Comparison of ENCODE assay signal across 2 cellular contexts in the genomic region with DNA sequence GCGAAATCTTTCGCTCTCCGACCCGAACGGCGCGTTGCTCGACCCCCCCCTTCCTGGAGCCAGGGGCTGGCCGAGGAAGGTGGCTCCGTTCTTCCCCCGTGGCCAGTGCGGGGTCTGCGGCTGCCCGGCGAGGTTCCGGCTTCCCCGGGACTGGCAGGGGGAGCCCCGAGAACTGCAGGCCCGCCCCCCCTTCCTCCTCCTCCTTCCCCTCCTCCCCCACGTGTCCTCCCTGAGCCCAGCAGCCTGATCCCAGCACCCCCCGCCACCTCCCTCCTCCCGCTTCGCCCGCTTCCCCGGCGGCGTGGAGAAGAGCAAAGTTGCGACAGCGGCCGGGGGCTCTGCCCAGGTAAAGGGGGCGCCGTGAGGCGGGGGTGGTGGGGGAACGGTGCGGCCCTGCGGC.
TF ChIP-seq lines count a peak whose summit lies in the region.

No MANE protein-coding gene starts in this region.

TF ChIP-seq in A549, 52 proteins besides CTCF, POLR2A, EP300 and RAD21 (continued from another document):
- TF ChIP-seq, protein P1, sequence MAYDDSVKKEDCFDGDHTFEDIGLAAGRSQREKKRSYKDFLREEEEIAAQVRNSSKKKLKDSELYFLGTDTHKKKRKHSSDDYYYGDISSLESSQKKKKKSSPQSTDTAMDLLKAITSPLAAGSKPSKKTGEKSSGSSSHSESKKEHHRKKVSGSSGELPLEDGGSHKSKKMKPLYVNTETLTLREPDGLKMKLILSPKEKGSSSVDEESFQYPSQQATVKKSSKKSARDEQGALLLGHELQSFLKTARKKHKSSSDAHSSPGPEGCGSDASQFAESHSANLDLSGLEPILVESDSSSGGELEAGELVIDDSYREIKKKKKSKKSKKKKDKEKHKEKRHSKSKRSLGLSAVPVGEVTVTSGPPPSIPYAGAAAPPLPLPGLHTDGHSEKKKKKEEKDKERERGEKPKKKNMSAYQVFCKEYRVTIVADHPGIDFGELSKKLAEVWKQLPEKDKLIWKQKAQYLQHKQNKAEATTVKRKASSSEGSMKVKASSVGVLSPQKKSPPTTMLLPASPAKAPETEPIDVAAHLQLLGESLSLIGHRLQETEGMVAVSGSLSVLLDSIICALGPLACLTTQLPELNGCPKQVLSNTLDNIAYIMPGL (CRISPR knock-in tag; IDR thresholded peaks at IDR 0.05; ENCODE audit: borderline replicate concordance) = no peak
- TF ChIP-seq JUNB (IDR thresholded peaks at IDR 0.05) (no peak), TP53 (CRISPR knock-in tag; IDR thresholded peaks at IDR 0.05) (no peak), HOXB5 (CRISPR knock-in tag; IDR thresholded peaks at IDR 0.05) (no peak), HOXB13 (CRISPR knock-in tag; IDR thresholded peaks at IDR 0.05; ENCODE audit: low read depth) (no peak), ZSCAN20 (CRISPR knock-in tag; IDR thresholded peaks at IDR 0.05) (no peak), JUN (IDR thresholded peaks at IDR 0.05) (no peak)
- TF ChIP-seq, protein P2, sequence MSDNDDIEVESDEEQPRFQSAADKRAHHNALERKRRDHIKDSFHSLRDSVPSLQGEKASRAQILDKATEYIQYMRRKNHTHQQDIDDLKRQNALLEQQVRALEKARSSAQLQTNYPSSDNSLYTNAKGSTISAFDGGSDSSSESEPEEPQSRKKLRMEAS (IDR thresholded peaks at IDR 0.05) = no peak

TF ChIP-seq in HCT116, 20 proteins besides CTCF, POLR2A, EP300 and RAD21 (continued from another document):
- TF ChIP-seq, protein P3, sequence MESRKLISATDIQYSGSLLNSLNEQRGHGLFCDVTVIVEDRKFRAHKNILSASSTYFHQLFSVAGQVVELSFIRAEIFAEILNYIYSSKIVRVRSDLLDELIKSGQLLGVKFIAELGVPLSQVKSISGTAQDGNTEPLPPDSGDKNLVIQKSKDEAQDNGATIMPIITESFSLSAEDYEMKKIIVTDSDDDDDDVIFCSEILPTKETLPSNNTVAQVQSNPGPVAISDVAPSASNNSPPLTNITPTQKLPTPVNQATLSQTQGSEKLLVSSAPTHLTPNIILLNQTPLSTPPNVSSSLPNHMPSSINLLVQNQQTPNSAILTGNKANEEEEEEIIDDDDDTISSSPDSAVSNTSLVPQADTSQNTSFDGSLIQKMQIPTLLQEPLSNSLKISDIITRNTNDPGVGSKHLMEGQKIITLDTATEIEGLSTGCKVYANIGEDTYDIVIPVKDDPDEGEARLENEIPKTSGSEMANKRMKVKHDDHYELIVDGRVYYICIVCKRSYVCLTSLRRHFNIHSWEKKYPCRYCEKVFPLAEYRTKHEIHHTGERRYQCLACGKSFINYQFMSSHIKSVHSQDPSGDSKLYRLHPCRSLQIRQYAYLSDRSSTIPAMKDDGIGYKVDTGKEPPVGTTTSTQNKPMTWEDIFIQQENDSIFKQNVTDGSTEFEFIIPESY (IDR thresholded peaks at IDR 0.05; ENCODE audit: extremely low read depth, insufficient replicate concordance, low read length) = no peak
- no peak for TF ChIP-seq CEBPB (IDR thresholded peaks at IDR 0.05; ENCODE audit: low read depth)
- no peak for TF ChIP-seq SRF (IDR thresholded peaks at IDR 0.05; ENCODE audit: low read depth)
- no peak for TF ChIP-seq ZFX (IDR thresholded peaks at IDR 0.05)
- no peak for TF ChIP-seq ZNF274 (IDR thresholded peaks at IDR 0.05; ENCODE audit: low read depth, low read length)
- TF ChIP-seq FOSL1 (IDR thresholded peaks at IDR 0.05; ENCODE audit: low read depth) = no peak
- TF ChIP-seq, protein P4, sequence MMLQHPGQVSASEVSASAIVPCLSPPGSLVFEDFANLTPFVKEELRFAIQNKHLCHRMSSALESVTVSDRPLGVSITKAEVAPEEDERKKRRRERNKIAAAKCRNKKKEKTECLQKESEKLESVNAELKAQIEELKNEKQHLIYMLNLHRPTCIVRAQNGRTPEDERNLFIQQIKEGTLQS (IDR thresholded peaks at IDR 0.05) = no peak
- no peak for TF ChIP-seq ELF1 (IDR thresholded peaks at IDR 0.05; ENCODE audit: borderline replicate concordance, low read depth)
- TF ChIP-seq JUND (IDR thresholded peaks at IDR 0.05) = no peak
